In genomic region chr5:24735284-24735683, GRCh38 we compare ENCODE assay signal across 35 cellular contexts.
"Had no signal": no experiment of that assay in that cellular context is flagged by ENCODE, and none has a peak within 500 bp of the region (broad histone marks: within the 10 kb centered on the region; RNA-seq: fewer than 3 reads in every experiment).

No MANE protein-coding gene starts in this region.

- DNase-seq: Karpas-422, Kasumi-1, MG63, MM.1S, MV-4-11, NCI-H1048, NCI-H1092, NCI-H1092 treated with DMSO at 0.1 percent for 48 hours, NCI-H1105, NCI-H1105 treated with DMSO at 0.1 percent for 48 hours, NCI-H1417, NCI-H1417 treated with DMSO at 0.1 percent for 48 hours, NCI-H1436, NCI-H1436 treated with DMSO at 0.1 percent for 48 hours, NCI-H146, NCI-H1694, NCI-H1694 treated with DMSO at 0.1 percent for 48 hours, NCI-H187, NCI-H187 treated with DMSO at 0.1 percent for 48 hours, NCI-H1930, NCI-H2029, NCI-H2029 treated with DMSO at 0.1 percent for 48 hours, NCI-H2081, NCI-H2081 treated with DMSO at 0.1 percent for 48 hours, NCI-H2107, NCI-H2171, NCI-H2171 treated with DMSO at 0.1 percent for 48 hours, NCI-H2227 treated with DMSO at 0.1 percent for 48 hours, NCI-H226, NCI-H345, NCI-H446, NCI-H446 treated with DMSO at 0.1 percent for 48 hours, NCI-H510A, NCI-H510A treated with DMSO at 0.1 percent for 48 hours, NCI-H524 had no signal

- H3K4me3 ChIP-seq: MG63 had no signal

- H3K27me3 ChIP-seq: MG63 had no signal

- H3K9me3 ChIP-seq: MG63 had no signal

- H3K36me3 ChIP-seq: MG63 had no signal
